Comparison of ENCODE assay signal across 16 cellular contexts in the genomic region with DNA sequence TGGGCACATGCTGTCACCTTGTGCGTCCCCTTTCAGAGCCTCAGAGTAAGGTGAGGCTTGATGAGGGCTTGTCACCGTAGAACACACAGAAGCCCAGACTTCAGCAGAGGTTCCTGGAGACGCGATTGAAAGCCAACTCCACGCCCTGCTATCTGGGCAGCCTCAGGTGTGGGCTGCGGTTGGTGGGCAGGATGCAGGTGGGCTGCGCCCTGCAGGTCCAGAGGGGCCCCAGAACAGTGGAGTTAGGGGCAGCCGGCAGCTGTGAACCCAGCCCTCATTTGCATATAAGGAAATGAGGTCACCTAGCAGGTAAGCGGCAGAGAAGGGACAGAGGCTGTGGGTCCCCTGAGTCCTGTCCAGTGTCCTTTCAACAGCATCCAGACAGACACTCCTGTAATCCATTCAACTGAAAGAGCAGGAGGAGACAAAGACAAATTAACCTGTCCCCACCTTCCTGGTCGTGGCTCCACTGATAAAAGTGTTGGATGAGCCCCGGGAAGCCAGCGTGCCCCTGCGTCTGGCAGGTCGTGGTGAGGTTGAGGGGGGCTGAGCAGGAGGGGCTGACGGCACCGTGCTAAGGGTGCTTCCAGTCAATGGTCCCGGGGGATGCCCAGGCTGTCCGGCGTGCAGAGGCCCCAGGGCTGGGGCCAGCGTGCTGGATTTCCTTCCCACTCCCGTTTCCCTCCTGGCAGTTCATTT. TPM values are rescaled to one million over a fixed set of nuclear protein-coding genes. Genes with fewer than 3 reads are reported as not detected.
A peak's percentile ranks its signal among the peaks of the same experiment; 100 is the strongest.
DNase-seq lines count a peak whose midpoint lies in the region; ATAC-seq and TF ChIP-seq lines count a peak whose summit lies in the region.
"Had no signal": no experiment of that assay in that cellular context is flagged by ENCODE, and none has a peak within 500 bp of the region (broad histone marks: within the 10 kb centered on the region; RNA-seq: fewer than 3 reads in every experiment).

No MANE protein-coding gene starts in this region.

- H3K27me3 ChIP-seq in heart left ventricle, result peaks cover 0 to 10% (median 0%) of the 10 kb centered on the region in 9 donors
- H3K27me3 ChIP-seq: uterus had no signal

- intact Hi-C loops in heart left ventricle (cut with DNase I) (no loop called here), cardiac septum (cut with DNase I) (no loop called here), left ventricle myocardium superior (cut with micrococcal nuclease) (no loop called here)
- intact Hi-C loops in activated CD8-positive, alpha-beta T cell treated with anti-CD3 and anti-CD28 coated beads for 36 hours (cut with micrococcal nuclease), result no loop called here

- H3K36me3 Mint-ChIP-seq in activated CD8-positive, alpha-beta T cell treated with anti-CD3 and anti-CD28 coated beads for 36 hours (ENCODE audit: low read depth), result no peaks in the 10 kb centered on the region
- H3K36me3 Mint-ChIP-seq: IgD-negative memory B cell had no signal

- H3K4me3 ChIP-seq in heart left ventricle, result no peak overlapping the region
- H3K4me3 ChIP-seq: uterus had no signal

- no peak overlapping the region for H3K27ac Mint-ChIP-seq in activated CD8-positive, alpha-beta T cell treated with anti-CD3 and anti-CD28 coated beads for 36 hours
- H3K27ac Mint-ChIP-seq: activated T-cell treated with anti-CD3 and anti-CD28 coated beads, Interleukin-2, amount 50 U/mL, for 72 hours had no signal

- ATAC-seq in heart left ventricle (peak in 1 of 4 donors; percentile 9), left ventricle myocardium superior (peak; percentile 6), HG02973 (IDR thresholded peaks at IDR 0.05; ENCODE audit: unreplicated experiment) (no peak)
- peak; percentile 34 for ATAC-seq in activated CD8-positive, alpha-beta T cell treated with anti-CD3 and anti-CD28 coated beads for 36 hours
- ATAC-seq: activated T-cell treated with anti-CD3 and anti-CD28 coated beads, Interleukin-2, amount 50 U/mL, for 72 hours; stimulated activated naive CD8-positive, alpha-beta T cell treated with anti-CD3 and anti-CD28 coated beads, Interleukin-15, Interleukin-2, amounts not matched to agents 100 U/mL and 50 U/mL, for 24 hours had no signal

- no peaks in the 10 kb centered on the region for H3K9me3 Mint-ChIP-seq in activated CD8-positive, alpha-beta T cell treated with anti-CD3 and anti-CD28 coated beads for 36 hours
- H3K9me3 Mint-ChIP-seq: activated T-cell treated with anti-CD3 and anti-CD28 coated beads, Interleukin-2, amount 50 U/mL, for 72 hours; IgD-negative memory B cell had no signal

- H3K27ac ChIP-seq in heart left ventricle, result peak overlapping the region; percentile 43 to 81 (median 72)
- H3K27ac ChIP-seq: uterus had no signal

- H3K4me1 Mint-ChIP-seq in activated CD8-positive, alpha-beta T cell treated with anti-CD3 and anti-CD28 coated beads for 36 hours (ENCODE audit: low read depth), result peaks cover 7% of the 10 kb centered on the region

- 34 to 55% (median 43%) methylated on average over 14 to 21 of the region's 21 CpGs for WGBS in heart left ventricle, 4 donors

- no peaks in the 10 kb centered on the region for H3K27me3 Mint-ChIP-seq in activated CD8-positive, alpha-beta T cell treated with anti-CD3 and anti-CD28 coated beads for 36 hours

- no peaks in the 10 kb centered on the region for H3K36me3 ChIP-seq in heart left ventricle
- H3K36me3 ChIP-seq: uterus had no signal

- no peaks in the 10 kb centered on the region for H3K9me3 ChIP-seq in heart left ventricle
- H3K9me3 ChIP-seq: uterus had no signal

- POLR2A ChIA-PET in activated CD8-positive, alpha-beta T cell treated with anti-CD3 and anti-CD28 coated beads for 36 hours (lab: Charles Lee), result interaction anchor here (1.0 kb wide), 1 partner anchor 14 kb away, joined by 3 read pairs; no protein-coding TSS in a partner anchor
- POLR2A ChIA-PET in GM10248 (lab: Yijun Ruan, JAX), result no interaction called here

- CTCF ChIA-PET in activated CD8-positive, alpha-beta T cell treated with anti-CD3 and anti-CD28 coated beads for 36 hours (lab: Charles Lee), result interaction anchor here (1.1 kb wide), 1 partner anchor 23 kb away, joined by 3 read pairs; no protein-coding TSS in a partner anchor
- CTCF ChIA-PET in GM10248 (lab: Yijun Ruan, JAX), result interaction anchor here (0.7 to 1.7 kb wide), 3 partner anchors 16 to 382 kb away, joined by 3 to 8 read pairs (median 3); no protein-coding TSS in a partner anchor

- DNase-seq in heart left ventricle (no peak), cardiac septum (ENCODE audit: low spot score) (no peak), left ventricle myocardium superior (peak; percentile 26), COR-L47 (lab: John Stamatoyannopoulos, UW) (no peak), medulla oblongata (ENCODE audit: extremely low spot score) (no peak), GM10248 (ENCODE audit: extremely low spot score) (no peak)
- no peak for DNase-seq in activated CD8-positive, alpha-beta T cell treated with anti-CD3 and anti-CD28 coated beads for 36 hours
- DNase-seq: activated CD4-positive, alpha-beta T cell treated with anti-CD3 and anti-CD28 coated beads, Interleukin-2, amount 50 U/mL, for 48 hours; activated T-cell treated with anti-CD3 and anti-CD28 coated beads, Interleukin-2, amount 50 U/mL, for 72 hours; NCI-H748 treated with DMSO at 0.1 percent for 48 hours; stimulated activated naive CD8-positive, alpha-beta T cell treated with anti-CD3 and anti-CD28 coated beads, Interleukin-15, Interleukin-2, amounts not matched to agents 100 U/mL and 50 U/mL, for 24 hours; SW 1271; uterus had no signal

- no peak for TF ChIP-seq POLR2A in heart left ventricle (IDR thresholded peaks at IDR 0.05)

- peaks cover 0 to 52% (median 11%) of the 10 kb centered on the region in 12 donors for H3K4me1 ChIP-seq in heart left ventricle

- TF ChIP-seq CTCF in heart left ventricle (IDR thresholded peaks at IDR 0.05), result no peak
- TF ChIP-seq CTCF in activated CD8-positive, alpha-beta T cell treated with anti-CD3 and anti-CD28 coated beads for 36 hours (IDR thresholded peaks at IDR 0.05), result no peak
- no peak for TF ChIP-seq CTCF in GM10248 (IDR thresholded peaks at IDR 0.05; ENCODE audit: control extremely low read depth, extremely low read depth, low read depth, missing control alignments)

- no peak overlapping the region for H3K4me3 Mint-ChIP-seq in activated CD8-positive, alpha-beta T cell treated with anti-CD3 and anti-CD28 coated beads for 36 hours
- H3K4me3 Mint-ChIP-seq: activated T-cell treated with anti-CD3 and anti-CD28 coated beads, Interleukin-2, amount 50 U/mL, for 72 hours had no signal

RNA-seq across cellular contexts. Expression of gene PHLDA2, which starts 15.3 kb away (rescaled TPM):
- 1 to 10 TPM in 3 of 9 donors, under 1 TPM in 4, not detected in 2; 0.40 to 3.2 (median 0.93) TPM for total RNA-seq in heart left ventricle
- polyA plus RNA-seq in heart left ventricle, result 1 to 10 TPM; 1.5 to 9.2 TPM
- total RNA-seq in cardiac septum, result 2.1 TPM
- 1 to 10 TPM; 3.6 to 3.7 TPM for total RNA-seq in activated CD8-positive, alpha-beta T cell treated with anti-CD3 and anti-CD28 coated beads for 36 hours
- 0.99 TPM for total RNA-seq in left ventricle myocardium superior
- total RNA-seq: cerebellum had no signal
- polyA plus RNA-seq: IgD-negative memory B cell had no signal

RNA-seq across cellular contexts. Expression of gene CDKN1C, which starts 28.4 kb away (rescaled TPM):
- 10 to 100 TPM; 18.8 to 39.1 (median 33.4) TPM for total RNA-seq in heart left ventricle
- 10 to 100 TPM; 31.4 to 42.5 TPM for polyA plus RNA-seq in heart left ventricle
- 11.5 TPM for total RNA-seq in cardiac septum
- 1 to 10 TPM; 1.6 TPM for total RNA-seq in activated CD8-positive, alpha-beta T cell treated with anti-CD3 and anti-CD28 coated beads for 36 hours
- 42.0 TPM for total RNA-seq in left ventricle myocardium superior
- polyA plus RNA-seq: IgD-negative memory B cell had no signal
